In the genomic region with DNA sequence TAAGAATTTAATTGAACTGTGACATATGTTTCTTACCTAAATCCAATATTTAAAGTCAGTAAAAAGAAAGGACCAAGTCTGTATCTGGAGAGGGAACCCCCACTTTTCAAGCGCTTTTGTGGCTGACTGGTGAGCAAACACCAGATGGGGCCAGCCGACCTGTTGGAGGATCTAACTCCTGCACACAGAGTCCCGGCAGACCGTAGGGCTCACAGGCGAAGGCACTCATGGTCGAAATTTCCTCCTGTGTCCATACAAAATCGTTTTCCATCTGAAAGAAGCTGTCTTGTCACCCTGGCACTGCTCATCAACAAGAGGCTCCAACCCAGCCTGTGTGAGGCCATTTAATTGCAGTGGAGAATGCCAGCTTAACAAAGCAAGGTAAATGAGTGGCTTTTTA, we compare ENCODE assay signal across 1 cellular context.
TF ChIP-seq lines count a peak whose summit lies in the region.

No MANE protein-coding gene starts in this region.

TF ChIP-seq in H1, 55 proteins besides CTCF, POLR2A, EP300 and RAD21 (continued from another document):
- TF ChIP-seq, protein P1, sequence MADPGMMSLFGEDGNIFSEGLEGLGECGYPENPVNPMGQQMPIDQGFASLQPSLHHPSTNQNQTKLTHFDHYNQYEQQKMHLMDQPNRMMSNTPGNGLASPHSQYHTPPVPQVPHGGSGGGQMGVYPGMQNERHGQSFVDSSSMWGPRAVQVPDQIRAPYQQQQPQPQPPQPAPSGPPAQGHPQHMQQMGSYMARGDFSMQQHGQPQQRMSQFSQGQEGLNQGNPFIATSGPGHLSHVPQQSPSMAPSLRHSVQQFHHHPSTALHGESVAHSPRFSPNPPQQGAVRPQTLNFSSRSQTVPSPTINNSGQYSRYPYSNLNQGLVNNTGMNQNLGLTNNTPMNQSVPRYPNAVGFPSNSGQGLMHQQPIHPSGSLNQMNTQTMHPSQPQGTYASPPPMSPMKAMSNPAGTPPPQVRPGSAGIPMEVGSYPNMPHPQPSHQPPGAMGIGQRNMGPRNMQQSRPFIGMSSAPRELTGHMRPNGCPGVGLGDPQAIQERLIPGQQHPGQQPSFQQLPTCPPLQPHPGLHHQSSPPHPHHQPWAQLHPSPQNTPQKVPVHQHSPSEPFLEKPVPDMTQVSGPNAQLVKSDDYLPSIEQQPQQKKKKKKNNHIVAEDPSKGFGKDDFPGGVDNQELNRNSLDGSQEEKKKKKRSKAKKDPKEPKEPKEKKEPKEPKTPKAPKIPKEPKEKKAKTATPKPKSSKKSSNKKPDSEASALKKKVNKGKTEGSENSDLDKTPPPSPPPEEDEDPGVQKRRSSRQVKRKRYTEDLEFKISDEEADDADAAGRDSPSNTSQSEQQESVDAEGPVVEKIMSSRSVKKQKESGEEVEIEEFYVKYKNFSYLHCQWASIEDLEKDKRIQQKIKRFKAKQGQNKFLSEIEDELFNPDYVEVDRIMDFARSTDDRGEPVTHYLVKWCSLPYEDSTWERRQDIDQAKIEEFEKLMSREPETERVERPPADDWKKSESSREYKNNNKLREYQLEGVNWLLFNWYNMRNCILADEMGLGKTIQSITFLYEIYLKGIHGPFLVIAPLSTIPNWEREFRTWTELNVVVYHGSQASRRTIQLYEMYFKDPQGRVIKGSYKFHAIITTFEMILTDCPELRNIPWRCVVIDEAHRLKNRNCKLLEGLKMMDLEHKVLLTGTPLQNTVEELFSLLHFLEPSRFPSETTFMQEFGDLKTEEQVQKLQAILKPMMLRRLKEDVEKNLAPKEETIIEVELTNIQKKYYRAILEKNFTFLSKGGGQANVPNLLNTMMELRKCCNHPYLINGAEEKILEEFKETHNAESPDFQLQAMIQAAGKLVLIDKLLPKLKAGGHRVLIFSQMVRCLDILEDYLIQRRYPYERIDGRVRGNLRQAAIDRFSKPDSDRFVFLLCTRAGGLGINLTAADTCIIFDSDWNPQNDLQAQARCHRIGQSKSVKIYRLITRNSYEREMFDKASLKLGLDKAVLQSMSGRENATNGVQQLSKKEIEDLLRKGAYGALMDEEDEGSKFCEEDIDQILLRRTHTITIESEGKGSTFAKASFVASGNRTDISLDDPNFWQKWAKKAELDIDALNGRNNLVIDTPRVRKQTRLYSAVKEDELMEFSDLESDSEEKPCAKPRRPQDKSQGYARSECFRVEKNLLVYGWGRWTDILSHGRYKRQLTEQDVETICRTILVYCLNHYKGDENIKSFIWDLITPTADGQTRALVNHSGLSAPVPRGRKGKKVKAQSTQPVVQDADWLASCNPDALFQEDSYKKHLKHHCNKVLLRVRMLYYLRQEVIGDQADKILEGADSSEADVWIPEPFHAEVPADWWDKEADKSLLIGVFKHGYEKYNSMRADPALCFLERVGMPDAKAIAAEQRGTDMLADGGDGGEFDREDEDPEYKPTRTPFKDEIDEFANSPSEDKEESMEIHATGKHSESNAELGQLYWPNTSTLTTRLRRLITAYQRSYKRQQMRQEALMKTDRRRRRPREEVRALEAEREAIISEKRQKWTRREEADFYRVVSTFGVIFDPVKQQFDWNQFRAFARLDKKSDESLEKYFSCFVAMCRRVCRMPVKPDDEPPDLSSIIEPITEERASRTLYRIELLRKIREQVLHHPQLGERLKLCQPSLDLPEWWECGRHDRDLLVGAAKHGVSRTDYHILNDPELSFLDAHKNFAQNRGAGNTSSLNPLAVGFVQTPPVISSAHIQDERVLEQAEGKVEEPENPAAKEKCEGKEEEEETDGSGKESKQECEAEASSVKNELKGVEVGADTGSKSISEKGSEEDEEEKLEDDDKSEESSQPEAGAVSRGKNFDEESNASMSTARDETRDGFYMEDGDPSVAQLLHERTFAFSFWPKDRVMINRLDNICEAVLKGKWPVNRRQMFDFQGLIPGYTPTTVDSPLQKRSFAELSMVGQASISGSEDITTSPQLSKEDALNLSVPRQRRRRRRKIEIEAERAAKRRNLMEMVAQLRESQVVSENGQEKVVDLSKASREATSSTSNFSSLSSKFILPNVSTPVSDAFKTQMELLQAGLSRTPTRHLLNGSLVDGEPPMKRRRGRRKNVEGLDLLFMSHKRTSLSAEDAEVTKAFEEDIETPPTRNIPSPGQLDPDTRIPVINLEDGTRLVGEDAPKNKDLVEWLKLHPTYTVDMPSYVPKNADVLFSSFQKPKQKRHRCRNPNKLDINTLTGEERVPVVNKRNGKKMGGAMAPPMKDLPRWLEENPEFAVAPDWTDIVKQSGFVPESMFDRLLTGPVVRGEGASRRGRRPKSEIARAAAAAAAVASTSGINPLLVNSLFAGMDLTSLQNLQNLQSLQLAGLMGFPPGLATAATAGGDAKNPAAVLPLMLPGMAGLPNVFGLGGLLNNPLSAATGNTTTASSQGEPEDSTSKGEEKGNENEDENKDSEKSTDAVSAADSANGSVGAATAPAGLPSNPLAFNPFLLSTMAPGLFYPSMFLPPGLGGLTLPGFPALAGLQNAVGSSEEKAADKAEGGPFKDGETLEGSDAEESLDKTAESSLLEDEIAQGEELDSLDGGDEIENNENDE (IDR thresholded peaks at IDR 0.05; ENCODE audit: insufficient replicate concordance, low read length), result no peak
- TF ChIP-seq GABPA (IDR thresholded peaks at IDR 0.05; ENCODE audit: borderline replicate concordance, insufficient read depth, low read length) (no peak), USF2 (IDR thresholded peaks at IDR 0.05; ENCODE audit: low read length) (no peak), BCL11A (IDR thresholded peaks at IDR 0.05; ENCODE audit: low read depth in 2 of 2, low read length in 2 of 2) (no peak), POU5F1 (IDR thresholded peaks at IDR 0.05; ENCODE audit: low read depth, low read length) (no peak), SIRT6 (IDR thresholded peaks at IDR 0.05; ENCODE audit: low read length) (no peak), YY1 (IDR thresholded peaks at IDR 0.05; ENCODE audit: low read depth, low read length) (no peak), EZH2 (IDR thresholded peaks at IDR 0.05; ENCODE audit: low read depth, low read length, severe bottlenecking) (no peak), SUZ12 (IDR thresholded peaks at IDR 0.05; ENCODE audit: low read length) (no peak), ASH2L (IDR thresholded peaks at IDR 0.05; ENCODE audit: low read length) (no peak), SP2 (IDR thresholded peaks at IDR 0.05; ENCODE audit: low read length) (no peak), ZNF274 (IDR thresholded peaks at IDR 0.05; ENCODE audit: borderline replicate concordance, extremely low read depth, low read length) (no peak), TAF1 (IDR thresholded peaks at IDR 0.05; ENCODE audit: low read depth, low read length) (no peak), BRCA1 (IDR thresholded peaks at IDR 0.05; ENCODE audit: low read depth, low read length) (no peak), JUND (IDR thresholded peaks at IDR 0.05; ENCODE audit: low read length) (no peak), TBP (IDR thresholded peaks at IDR 0.05; ENCODE audit: low read depth, low read length) (no peak), RFX5 (IDR thresholded peaks at IDR 0.05; ENCODE audit: borderline replicate concordance, low read depth, low read length) (no peak)
- TF ChIP-seq, protein P2, sequence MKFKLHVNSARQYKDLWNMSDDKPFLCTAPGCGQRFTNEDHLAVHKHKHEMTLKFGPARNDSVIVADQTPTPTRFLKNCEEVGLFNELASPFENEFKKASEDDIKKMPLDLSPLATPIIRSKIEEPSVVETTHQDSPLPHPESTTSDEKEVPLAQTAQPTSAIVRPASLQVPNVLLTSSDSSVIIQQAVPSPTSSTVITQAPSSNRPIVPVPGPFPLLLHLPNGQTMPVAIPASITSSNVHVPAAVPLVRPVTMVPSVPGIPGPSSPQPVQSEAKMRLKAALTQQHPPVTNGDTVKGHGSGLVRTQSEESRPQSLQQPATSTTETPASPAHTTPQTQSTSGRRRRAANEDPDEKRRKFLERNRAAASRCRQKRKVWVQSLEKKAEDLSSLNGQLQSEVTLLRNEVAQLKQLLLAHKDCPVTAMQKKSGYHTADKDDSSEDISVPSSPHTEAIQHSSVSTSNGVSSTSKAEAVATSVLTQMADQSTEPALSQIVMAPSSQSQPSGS (IDR thresholded peaks at IDR 0.05; ENCODE audit: low read length), result no peak
TF ChIP-seq in H1: peak in this region for 0.
